Comparison of ENCODE assay signal across 18 cellular contexts in genomic region chr10:14304029-14304428, GRCh38.
"Had no signal": no experiment of that assay in that cellular context is flagged by ENCODE, and none has a peak within 500 bp of the region (broad histone marks: within the 10 kb centered on the region; RNA-seq: fewer than 3 reads in every experiment).

No MANE protein-coding gene starts in this region.

- H3K4me1 ChIP-seq: left ventricle myocardium inferior, parathyroid adenoma, tibial nerve, uterus had no signal

- ATAC-seq: naive thymus-derived CD8-positive, alpha-beta T cell; right cardiac atrium; sciatic nerve; stimulated activated effector memory CD8-positive, alpha-beta T cell treated with anti-CD3 and anti-CD28 coated beads, Interleukin-12 subunit alpha, Interleukin-12 subunit beta, amount 100 ng/mL, for 72 hours had no signal

- H3K4me3 ChIP-seq: hepatocyte, left ventricle myocardium inferior, lung, spleen, tibial nerve, uterus had no signal

- FAIRE-seq: small intestine had no signal

- H3K27me3 ChIP-seq: hepatocyte, tibial nerve, uterus had no signal

- H3K27ac ChIP-seq: hepatocyte, left ventricle myocardium inferior, parathyroid adenoma, spleen, tibial nerve, uterus had no signal

- H3K36me3 ChIP-seq: left ventricle myocardium inferior, spleen, tibial nerve, uterus had no signal

- DNase-seq: islet precursor cell; left ventricle myocardium inferior; midbrain; naive thymus-derived CD8-positive, alpha-beta T cell; nucleus accumbens; retina; right cardiac atrium; small intestine; spleen; stimulated activated CD4-positive, alpha-beta T cell treated with anti-CD3 and anti-CD28 coated beads, Interleukin-4, amount 100 ng/mL, for 24 hours; stimulated activated naive CD4-positive, alpha-beta T cell; uterus had no signal
